Comparison of ENCODE assay signal across 1 cellular context in genomic region chr11:747176-748006, GRCh38.
TF ChIP-seq lines count a peak whose summit lies in the region.

Gene TALDO1, plus strand, starts transcription at chr11:747464. Its CDS starts 18 bp downstream, at chr11:747482.

TF ChIP-seq in HepG2, 621 proteins besides CTCF, POLR2A, EP300 and RAD21 (continued from another document and continues in another):
- no peak for TF ChIP-seq CSRNP2 (CRISPR knock-in tag; conservative IDR thresholded peaks at IDR 0.05; ENCODE audit: low read depth)
- TF ChIP-seq KDM3A (CRISPR knock-in tag; IDR thresholded peaks at IDR 0.05; ENCODE audit: low read depth) = no peak; the same call in 1 of the 2 replicates
- peak; percentile 74 for TF ChIP-seq ZFP91 (CRISPR knock-in tag; IDR thresholded peaks at IDR 0.05; ENCODE audit: borderline replicate concordance)
- TF ChIP-seq SIN3A (IDR thresholded peaks at IDR 0.05; ENCODE audit: borderline replicate concordance, low read depth, low read length) = peak; percentile 27; the same call in 1 of the 2 replicates
- TF ChIP-seq ZNF776 (CRISPR knock-in tag; IDR thresholded peaks at IDR 0.05) = peak; percentile 95
- 0 out of 2 replicates have a peak, but pooled peaks have one; percentile 41 for TF ChIP-seq ZNF841 (CRISPR knock-in tag; IDR thresholded peaks at IDR 0.05; ENCODE audit: borderline replicate concordance)
- peak; percentile 36; the same call in 1 of the 2 replicates for TF ChIP-seq IRF2 (CRISPR knock-in tag; IDR thresholded peaks at IDR 0.05)
- no peak; the same call in 1 of the 2 replicates for TF ChIP-seq SRY (CRISPR knock-in tag; IDR thresholded peaks at IDR 0.05)
- 0 out of 2 replicates have a peak, but pooled peaks have one; percentile 34 for TF ChIP-seq SMAD1 (CRISPR knock-in tag; IDR thresholded peaks at IDR 0.05; ENCODE audit: borderline replicate concordance, low read depth)
- TF ChIP-seq TEAD3 (CRISPR knock-in tag; optimal IDR thresholded peaks at IDR 0.05; ENCODE audit: borderline replicate concordance) = peak; percentile 3
- TF ChIP-seq EED (CRISPR knock-in tag; IDR thresholded peaks at IDR 0.05) = 0 out of 2 replicates have a peak, but pooled peaks have one; percentile 67
- TF ChIP-seq PRMT3 (CRISPR knock-in tag; IDR thresholded peaks at IDR 0.05; ENCODE audit: borderline replicate concordance, low read depth) = peak; percentile 34; the same call in 1 of the 2 replicates
- TF ChIP-seq HNRNPK (IDR thresholded peaks at IDR 0.05; ENCODE audit: low read depth, low read length, poor library complexity, severe bottlenecking) = peak; percentile 55
- TF ChIP-seq ZNF883 (CRISPR knock-in tag; IDR thresholded peaks at IDR 0.05; ENCODE audit: not compliant biosample characterization) = peak; percentile 56
- peak; percentile 81 for TF ChIP-seq TAF1 (CRISPR knock-in tag; IDR thresholded peaks at IDR 0.05)
- peak; percentile 88 for TF ChIP-seq ZNF784 (CRISPR knock-in tag; IDR thresholded peaks at IDR 0.05; ENCODE audit: borderline replicate concordance)
- peak; percentile 69; the same call in 1 of the 2 replicates for TF ChIP-seq GATA4 (IDR thresholded peaks at IDR 0.05; ENCODE audit: borderline replicate concordance, low read depth)
- peak; percentile 84 for TF ChIP-seq KMT2A (CRISPR knock-in tag; IDR thresholded peaks at IDR 0.05)
- TF ChIP-seq ZNF160 (CRISPR knock-in tag; IDR thresholded peaks at IDR 0.05) = no peak; the same call in none of the 2 replicates
- 0 out of 2 replicates have a peak, but pooled peaks have one; percentile 57 for TF ChIP-seq ZNF337 (CRISPR knock-in tag; IDR thresholded peaks at IDR 0.05; ENCODE audit: borderline replicate concordance, low read depth)
- TF ChIP-seq FOXA3 (CRISPR knock-in tag; IDR thresholded peaks at IDR 0.05) = 0 out of 2 replicates have a peak, but pooled peaks have one; percentile 4
- TF ChIP-seq GLI4 (CRISPR knock-in tag; IDR thresholded peaks at IDR 0.05; ENCODE audit: borderline replicate concordance) = 0 out of 2 replicates have a peak, but pooled peaks have one; percentile 50
- peak; percentile 60; the same call in 1 of the 2 replicates for TF ChIP-seq GFI1 (CRISPR knock-in tag; IDR thresholded peaks at IDR 0.05; ENCODE audit: borderline replicate concordance)
- 0 out of 2 replicates have a peak, but pooled peaks have one; percentile 22 for TF ChIP-seq ZNF782 (CRISPR knock-in tag; IDR thresholded peaks at IDR 0.05; ENCODE audit: borderline replicate concordance)
- TF ChIP-seq ZNF275 (CRISPR knock-in tag; IDR thresholded peaks at IDR 0.05; ENCODE audit: borderline replicate concordance) = 0 out of 2 replicates have a peak, but pooled peaks have one; percentile 51
- TF ChIP-seq ZNF574 (CRISPR knock-in tag; IDR thresholded peaks at IDR 0.05) = peak; percentile 75
- TF ChIP-seq PHF5A (CRISPR knock-in tag; IDR thresholded peaks at IDR 0.05; ENCODE audit: low read depth, unreplicated experiment) = peak; percentile 26
- no peak for TF ChIP-seq SIX1 (CRISPR knock-in tag; IDR thresholded peaks at IDR 0.05; ENCODE audit: borderline replicate concordance)
- peak; percentile 73 for TF ChIP-seq CBX1 (IDR thresholded peaks at IDR 0.05; ENCODE audit: low read depth)
- TF ChIP-seq ZBTB7B (CRISPR knock-in tag; IDR thresholded peaks at IDR 0.05) = no peak; the same call in 1 of the 2 replicates
- peak; percentile 53 for TF ChIP-seq SP2 (CRISPR knock-in tag; IDR thresholded peaks at IDR 0.05)
- peak; percentile 28 for TF ChIP-seq THRA (CRISPR knock-in tag; IDR thresholded peaks at IDR 0.05; ENCODE audit: borderline replicate concordance)
- peak; percentile 43; the same call in 1 of the 2 replicates for TF ChIP-seq ZGPAT (CRISPR knock-in tag; IDR thresholded peaks at IDR 0.05)
- peak; percentile 80 for TF ChIP-seq ZNF431 (CRISPR knock-in tag; IDR thresholded peaks at IDR 0.05; ENCODE audit: borderline replicate concordance, low read depth)
- TF ChIP-seq LCORL (IDR thresholded peaks at IDR 0.05) = no peak
- TF ChIP-seq LCORL (CRISPR knock-in tag; IDR thresholded peaks at IDR 0.05) = 0 out of 2 replicates have a peak, but pooled peaks have one; percentile 9
- TF ChIP-seq RFXAP (CRISPR knock-in tag; IDR thresholded peaks at IDR 0.05; ENCODE audit: borderline replicate concordance) = peak; percentile 18; the same call in 1 of the 2 replicates
- no peak for TF ChIP-seq ATF7 (IDR thresholded peaks at IDR 0.05)
- 0 out of 2 replicates have a peak, but pooled peaks have one; percentile 43 for TF ChIP-seq ATF7 (CRISPR knock-in tag; IDR thresholded peaks at IDR 0.05)
- TF ChIP-seq TSC22D2 (CRISPR knock-in tag; IDR thresholded peaks at IDR 0.05; ENCODE audit: borderline replicate concordance) = peak; percentile 75; the same call in 1 of the 2 replicates
- TF ChIP-seq NR2C2 (CRISPR knock-in tag; IDR thresholded peaks at IDR 0.05; ENCODE audit: borderline replicate concordance) = peak; percentile 49; the same call in 1 of the 2 replicates
- peak; percentile 12; the same call in 1 of the 2 replicates for TF ChIP-seq ZNF263 (CRISPR knock-in tag; IDR thresholded peaks at IDR 0.05)
- peak; percentile 76 for TF ChIP-seq E2F5 (CRISPR knock-in tag; conservative IDR thresholded peaks at IDR 0.05)
- TF ChIP-seq ZNF326 (CRISPR knock-in tag; IDR thresholded peaks at IDR 0.05; ENCODE audit: borderline replicate concordance) = no peak
- 0 out of 2 replicates have a peak, but pooled peaks have one; percentile 58 for TF ChIP-seq ZNF274 (CRISPR knock-in tag; IDR thresholded peaks at IDR 0.05)
- TF ChIP-seq ELF1 (CRISPR knock-in tag; IDR thresholded peaks at IDR 0.05) = no peak
- TF ChIP-seq CEBPZ (IDR thresholded peaks at IDR 0.05; ENCODE audit: low read length) = no peak
